In the genomic region with DNA sequence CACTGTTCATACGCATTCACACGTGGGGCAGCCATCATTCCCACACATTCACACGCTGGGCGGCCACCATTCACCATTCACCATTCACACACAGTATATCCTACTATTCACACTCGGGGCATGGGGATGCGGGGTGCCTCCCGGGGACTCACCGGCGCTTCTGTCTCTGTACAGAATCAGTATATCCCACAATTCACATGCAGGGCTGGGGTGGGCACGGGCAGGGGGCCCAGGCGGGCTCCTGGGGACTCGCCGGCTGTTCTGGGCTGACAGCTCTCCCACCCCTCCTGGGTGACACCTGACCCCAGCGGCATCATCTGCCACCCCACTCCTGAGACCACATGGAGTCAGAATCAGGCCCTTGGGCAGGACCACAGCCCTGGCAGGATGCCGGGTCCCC, we compare ENCODE assay signal across 31 cellular contexts.
"Had no signal": no experiment of that assay in that cellular context is flagged by ENCODE, and none has a peak within 500 bp of the region (broad histone marks: within the 10 kb centered on the region; RNA-seq: fewer than 3 reads in every experiment).

No MANE protein-coding gene starts in this region.

- H3K27me3 ChIP-seq: brain microvascular endothelial cell, dorsolateral prefrontal cortex, foreskin keratinocyte, gastrocnemius medialis, heart right ventricle, hepatocyte had no signal

- H3K4me3 Mint-ChIP-seq: activated CD4-positive, alpha-beta T cell treated with anti-CD3 and anti-CD28 coated beads for 36 hours; activated CD4-positive, alpha-beta T cell treated with anti-CD3 and anti-CD28 coated beads, Interleukin-2, amount 10 ng/mL, durations not matched to agents 24 days and 14 days; activated CD8-positive, alpha-beta T cell treated with anti-CD3 and anti-CD28 coated beads for 36 hours; activated naive CD8-positive, alpha-beta T cell; activated T-cell treated with anti-CD3 and anti-CD28 coated beads, Interleukin-2, amount 50 U/mL, for 4 hours; activated T-helper 17 cell treated with anti-CD3 and anti-CD28 coated beads, Interleukin-2, amount 50 U/mL, for 72 hours; central memory CD8-positive, alpha-beta T cell; dendritic cell treated with granulocyte-macrophage colony-stimulating factor and Interleukin-4, amounts not matched to agents 40 ng/mL and 50 ng/mL, for 4 days; endodermal cell; T-helper 1 cell treated with Interleukin-12 subunit alpha and Interleukin-12 subunit beta and Interleukin-4 antibody, amounts not matched to agents 30 μg/mL and 1 μg/mL, for 36 hours; T-helper 2 cell treated with Interferon-gamma antibody and Interleukin-4, amounts not matched to agents 5 μg/mL and 100 μg/mL, for 36 hours had no signal

- H3K9me3 Mint-ChIP-seq: activated CD4-positive, alpha-beta T cell treated with anti-CD3 and anti-CD28 coated beads, Interleukin-2, amount 10 ng/mL, durations not matched to agents 24 days and 14 days; activated CD8-positive, alpha-beta T cell treated with anti-CD3 and anti-CD28 coated beads for 36 hours; activated T-cell treated with anti-CD3 and anti-CD28 coated beads, Interleukin-2, amount 50 U/mL, for 4 hours; activated T-helper 17 cell treated with anti-CD3 and anti-CD28 coated beads, Interleukin-2, amount 50 U/mL, for 72 hours; central memory CD8-positive, alpha-beta T cell; dendritic cell treated with granulocyte-macrophage colony-stimulating factor and Interleukin-4, amounts not matched to agents 40 ng/mL and 50 ng/mL, for 4 days; endodermal cell; T-helper 1 cell treated with Interleukin-12 subunit alpha and Interleukin-12 subunit beta and Interleukin-4 antibody, amounts not matched to agents 30 μg/mL and 1 μg/mL, for 36 hours; T-helper 2 cell treated with Interferon-gamma antibody and Interleukin-4, amounts not matched to agents 5 μg/mL and 100 μg/mL, for 36 hours had no signal

- H3K36me3 Mint-ChIP-seq: activated naive CD8-positive, alpha-beta T cell had no signal

- H3K27ac ChIP-seq: brain microvascular endothelial cell, coronary artery, foreskin keratinocyte, gastrocnemius medialis, heart right ventricle, hepatocyte had no signal

- H3K9me3 ChIP-seq: gastrocnemius medialis, heart right ventricle had no signal

- H3K4me3 ChIP-seq: coronary artery, dorsolateral prefrontal cortex, gastrocnemius medialis, heart right ventricle, hepatocyte had no signal

- H2AFZ ChIP-seq: hepatocyte had no signal

- DNase-seq: activated CD4-positive, alpha-beta T cell treated with anti-CD3 and anti-CD28 coated beads for 36 hours; activated CD4-positive, alpha-beta T cell treated with anti-CD3 and anti-CD28 coated beads, Interleukin-2, amount 10 ng/mL, durations not matched to agents 24 days and 14 days; activated CD4-positive, alpha-beta T cell treated with anti-CD3 and anti-CD28 coated beads, Interleukin-2, amount 50 U/mL, for 4 hours; activated CD4-positive, CD25-positive, alpha-beta regulatory T cell; activated CD4-positive, CD25-positive, alpha-beta regulatory T cell treated with anti-CD3 and anti-CD28 coated beads, Interleukin-2, amount 50 U/mL, for 72 hours; activated CD8-positive, alpha-beta memory T cell treated with anti-CD3 and anti-CD28 coated beads for 24 hours; activated CD8-positive, alpha-beta T cell treated with anti-CD3 and anti-CD28 coated beads for 36 hours; activated effector memory CD4-positive, alpha-beta T cell treated with Interleukin-2 at 50 U/mL for 16 hours; activated gamma-delta T cell treated with Interleukin-2 at 50 U/mL for 16 hours; activated naive CD4-positive, alpha-beta T cell treated with anti-CD3 and anti-CD28 coated beads, Interleukin-2, amount 50 U/mL, for 16 hours; activated naive CD4-positive, alpha-beta T cell treated with Interleukin-2 at 50 U/mL for 16 hours; activated T-cell treated with anti-CD3 and anti-CD28 coated beads, Interleukin-2, amount 50 U/mL, for 4 hours; amniotic stem cell; anterior cingulate cortex; brain microvascular endothelial cell; dorsolateral prefrontal cortex; effector memory CD4-positive, alpha-beta T cell; endodermal cell; foreskin keratinocyte; gastrocnemius medialis; heart right ventricle; T1000 had no signal

- H3K4me1 ChIP-seq: foreskin keratinocyte, gastrocnemius medialis, heart right ventricle had no signal

- H3K4me1 Mint-ChIP-seq: endodermal cell had no signal

- ATAC-seq: activated CD4-positive, alpha-beta T cell treated with anti-CD3 and anti-CD28 coated beads for 36 hours; activated CD8-positive, alpha-beta T cell treated with anti-CD3 and anti-CD28 coated beads for 36 hours; activated T-cell treated with anti-CD3 and anti-CD28 coated beads, Interleukin-2, amount 50 U/mL, for 4 hours; activated T-helper 17 cell treated with anti-CD3 and anti-CD28 coated beads, Interleukin-2, amount 50 U/mL, for 72 hours; esophagus mucosa; foreskin keratinocyte; gastrocnemius medialis; heart right ventricle had no signal

- H3K27me3 Mint-ChIP-seq: activated CD4-positive, alpha-beta T cell treated with anti-CD3 and anti-CD28 coated beads for 36 hours; activated CD4-positive, alpha-beta T cell treated with anti-CD3 and anti-CD28 coated beads, Interleukin-2, amount 10 ng/mL, durations not matched to agents 24 days and 14 days; activated CD8-positive, alpha-beta T cell treated with anti-CD3 and anti-CD28 coated beads for 36 hours; activated naive CD8-positive, alpha-beta T cell; activated T-helper 17 cell treated with anti-CD3 and anti-CD28 coated beads, Interleukin-2, amount 50 U/mL, for 72 hours; central memory CD8-positive, alpha-beta T cell; dendritic cell treated with granulocyte-macrophage colony-stimulating factor and Interleukin-4, amounts not matched to agents 40 ng/mL and 50 ng/mL, for 4 days had no signal

- H3K4me2 ChIP-seq: hepatocyte had no signal

- H3K27ac Mint-ChIP-seq: activated CD4-positive, alpha-beta T cell treated with anti-CD3 and anti-CD28 coated beads for 36 hours; activated CD4-positive, alpha-beta T cell treated with anti-CD3 and anti-CD28 coated beads, Interleukin-2, amount 10 ng/mL, durations not matched to agents 24 days and 14 days; activated CD8-positive, alpha-beta T cell treated with anti-CD3 and anti-CD28 coated beads for 36 hours; activated naive CD8-positive, alpha-beta T cell; activated T-helper 17 cell treated with anti-CD3 and anti-CD28 coated beads, Interleukin-2, amount 50 U/mL, for 72 hours; dendritic cell treated with granulocyte-macrophage colony-stimulating factor and Interleukin-4, amounts not matched to agents 40 ng/mL and 50 ng/mL, for 4 days; endodermal cell; T-helper 1 cell treated with Interleukin-12 subunit alpha and Interleukin-12 subunit beta and Interleukin-4 antibody, amounts not matched to agents 30 μg/mL and 1 μg/mL, for 36 hours; T-helper 2 cell treated with Interferon-gamma antibody and Interleukin-4, amounts not matched to agents 5 μg/mL and 100 μg/mL, for 36 hours had no signal
